ENCODE assay signal across 8 cellular contexts in the genomic region with DNA sequence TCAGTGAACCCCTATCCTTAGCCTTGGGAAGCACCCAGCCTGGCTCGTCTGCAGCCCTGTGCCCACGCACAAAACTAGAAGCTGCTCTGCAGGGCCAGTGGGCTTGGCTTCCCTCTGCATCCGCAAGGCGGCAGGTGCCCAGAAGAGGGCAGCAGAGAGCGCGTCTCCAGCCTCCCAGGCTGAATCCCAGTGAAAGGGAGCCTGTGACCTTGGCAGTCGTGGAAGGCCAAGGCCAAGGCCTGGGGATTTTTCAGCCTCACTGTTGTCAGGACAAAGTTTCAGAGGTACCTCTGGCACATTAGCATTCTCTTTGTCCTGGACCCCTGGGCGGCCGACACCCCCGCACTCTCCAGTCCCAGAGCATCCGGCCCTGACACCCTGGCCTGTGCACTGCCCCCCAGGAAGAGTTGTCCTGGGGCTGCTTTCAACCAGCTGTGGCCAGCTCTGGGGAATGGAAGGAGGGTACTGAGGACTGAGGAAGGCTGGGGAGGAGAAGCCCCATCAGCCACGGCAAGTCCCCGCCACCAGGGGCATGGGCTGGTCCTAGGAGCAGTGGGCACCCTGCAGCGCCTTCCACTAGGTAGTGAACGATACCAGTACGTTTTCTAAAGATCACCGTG.
DNase-seq lines count a peak whose midpoint lies in the region; ATAC-seq and TF ChIP-seq lines count a peak whose summit lies in the region.

No MANE protein-coding gene starts in this region.

- ATAC-seq in HG03108 (IDR thresholded peaks at IDR 0.05; ENCODE audit: unreplicated experiment) (peak; percentile 62), esophagus mucosa (peak; percentile 59)
- peak; percentile 81 for ATAC-seq in naive thymus-derived CD4-positive, alpha-beta T cell

- H3K36me3 ChIP-seq in OCI-LY7 (ENCODE audit: insufficient read depth, low read length), result no peaks in the 10 kb centered on the region
- no peaks in the 10 kb centered on the region for H3K36me3 ChIP-seq in naive thymus-derived CD4-positive, alpha-beta T cell (ENCODE audit: control insufficient read depth in 2 of 3, insufficient read depth in 3 of 3, low read length in 3 of 3)

- peak; percentile 35 to 60 for DNase-seq in SHP77 (lab: John Stamatoyannopoulos, UW)
- DNase-seq in SHP77 treated with DMSO at 0.1 percent for 48 hours (lab: John Stamatoyannopoulos, UW), result no peak
- peak; percentile 63 for DNase-seq in OCI-LY7 (ENCODE audit: low spot score)
- DNase-seq in activated T-cell treated with anti-CD3 and anti-CD28 coated beads, Interleukin-2, amount 50 U/mL, for 1 hour, result peak; percentile 79
- DNase-seq in naive thymus-derived CD4-positive, alpha-beta T cell, result peak; percentile 16 to 82 (median 51)
- peak; percentile 33 to 48 for DNase-seq in stimulated activated CD8-positive, alpha-beta memory T cell treated with anti-CD3 and anti-CD28 coated beads, Interleukin-7, amount 100 ng/mL, for 4 hours (ENCODE audit: low read depth in 2 of 2)

- no peaks in the 10 kb centered on the region for H3K36me3 Mint-ChIP-seq in naive thymus-derived CD4-positive, alpha-beta T cell

- no peaks in the 10 kb centered on the region for H4K20me1 ChIP-seq in OCI-LY7 (ENCODE audit: insufficient read depth, low read length)

- no peaks in the 10 kb centered on the region for H3K27me3 Mint-ChIP-seq in naive thymus-derived CD4-positive, alpha-beta T cell

- no peak overlapping the region for H2AFZ ChIP-seq in OCI-LY7 (ENCODE audit: low read length)

- POLR2A ChIA-PET in OCI-LY7 (lab: Charles Lee), result interaction anchor here (0.7 kb wide), 1 partner anchor 140 kb away, joined by 3 read pairs; no protein-coding TSS in a partner anchor
- POLR2A ChIA-PET in naive thymus-derived CD4-positive, alpha-beta T cell (lab: Charles Lee), result interaction anchor here (0.9 to 1.2 kb wide), 2 partner anchors 12 to 109 kb away, joined by 4 to 5 read pairs; a partner anchor contains a TSS

- no peaks in the 10 kb centered on the region for H3K79me2 ChIP-seq in OCI-LY7 (ENCODE audit: insufficient read depth, low read depth, low read length)

- TF ChIP-seq CTCF in OCI-LY7 (conservative IDR thresholded peaks at IDR 0.05; ENCODE audit: low read length), result peak; percentile 88

- no peak overlapping the region for H3K4me3 ChIP-seq in OCI-LY7 (ENCODE audit: low read depth, low read length, poor library complexity, severe bottlenecking)
- H3K4me3 ChIP-seq in naive thymus-derived CD4-positive, alpha-beta T cell (ENCODE audit: low read length), result no peak overlapping the region

- no peak overlapping the region for H3K4me3 Mint-ChIP-seq in naive thymus-derived CD4-positive, alpha-beta T cell

- H3K27me3 ChIP-seq in naive thymus-derived CD4-positive, alpha-beta T cell (ENCODE audit: control insufficient read depth in 2 of 2, insufficient read depth in 2 of 2, low read length in 2 of 2), result no peaks in the 10 kb centered on the region

- H3K27ac Mint-ChIP-seq in naive thymus-derived CD4-positive, alpha-beta T cell, result peak overlapping the region in 3 of 9 donors; percentile 2 to 52 (median 15)

- H3K9me3 Mint-ChIP-seq in naive thymus-derived CD4-positive, alpha-beta T cell, result no peaks in the 10 kb centered on the region

- intact Hi-C loops in OCI-LY7 (cut with micrococcal nuclease; ENCODE audit: unreplicated experiment), result loop anchor here (1.0 kb wide), 2 partner anchors 122 to 176 kb away; no protein-coding TSS in a partner anchor
- intact Hi-C loops in naive thymus-derived CD4-positive, alpha-beta T cell (cut with micrococcal nuclease), result loop anchor here (1.0 kb wide), 3 partner anchors 109 to 176 kb away; a partner anchor contains a TSS

- H3K4me1 ChIP-seq in OCI-LY7 (ENCODE audit: insufficient read depth, low read length, poor library complexity, severe bottlenecking), result no peaks in the 10 kb centered on the region
- H3K4me1 ChIP-seq in naive thymus-derived CD4-positive, alpha-beta T cell (ENCODE audit: control insufficient read depth in 2 of 2, insufficient read depth in 2 of 2, low read length in 2 of 2), result no peaks in the 10 kb centered on the region

- no peak overlapping the region for H3K27ac ChIP-seq in OCI-LY7 (ENCODE audit: low read depth, low read length, poor library complexity, severe bottlenecking)
- no peak overlapping the region for H3K27ac ChIP-seq in naive thymus-derived CD4-positive, alpha-beta T cell (ENCODE audit: low read depth, low read length)

- H3K4me1 Mint-ChIP-seq in naive thymus-derived CD4-positive, alpha-beta T cell, result peaks cover 1 to 20% (median 12%) of the 10 kb centered on the region in 7 donors

- H3K4me2 ChIP-seq in OCI-LY7 (ENCODE audit: low read length), result no peak overlapping the region

- no peaks in the 10 kb centered on the region for H3K9me3 ChIP-seq in OCI-LY7 (ENCODE audit: low read length)
- no peaks in the 10 kb centered on the region for H3K9me3 ChIP-seq in naive thymus-derived CD4-positive, alpha-beta T cell (ENCODE audit: control insufficient read depth in 2 of 3, low read length in 3 of 3)

- no peaks in the 10 kb centered on the region for H3K9me2 ChIP-seq in OCI-LY7 (ENCODE audit: insufficient read depth, low read length)

- CTCF ChIA-PET in OCI-LY7 (lab: Charles Lee; ENCODE audit: unreplicated experiment), result interaction anchor here (0.6 kb wide), 1 partner anchor 175 kb away, joined by 3 read pairs; no protein-coding TSS in a partner anchor
- CTCF ChIA-PET in naive thymus-derived CD4-positive, alpha-beta T cell (lab: Charles Lee), result interaction anchor here (1.0 to 5.7 kb wide), 5 partner anchors 14 to 126 kb away, joined by 3 to 67 read pairs (median 4); no protein-coding TSS in a partner anchor

- no TSS peak for BruUV-seq in OCI-LY7 (replicated peaks; lab: Mats Ljungman, UMichigan)
